Comparison of ENCODE assay signal across 1 cellular context in genomic region chr6:28161410-28162079, GRCh38.
TF ChIP-seq lines count a peak whose summit lies in the region.

No MANE protein-coding gene starts in this region.

TF ChIP-seq in HEK293, 187 proteins besides CTCF, POLR2A, EP300 and RAD21 (continued from another document and continues in another):
- TF ChIP-seq PRDM6 (tag by site-specific recombination; IDR thresholded peaks at IDR 0.05), result no peak
- TF ChIP-seq ZNF792 (tag by site-specific recombination; IDR thresholded peaks at IDR 0.05), result no peak
- TF ChIP-seq SETDB1 (IDR thresholded peaks at IDR 0.05; ENCODE audit: insufficient read length, low read length), result peak; percentile 21
- TF ChIP-seq ZNF624 (tag by site-specific recombination; IDR thresholded peaks at IDR 0.05), result no peak
- TF ChIP-seq ZNF274 (IDR thresholded peaks at IDR 0.05; ENCODE audit: low read length), result no peak
- no peak for TF ChIP-seq ZNF274 (tag by site-specific recombination; IDR thresholded peaks at IDR 0.05; ENCODE audit: borderline replicate concordance)
- no peak for TF ChIP-seq ZNF596 (tag by site-specific recombination; IDR thresholded peaks at IDR 0.05)
- peak; percentile 42; the same call in 1 of the 2 replicates for TF ChIP-seq ZNF629 (tag by site-specific recombination; IDR thresholded peaks at IDR 0.05)
- TF ChIP-seq ZNF658 (tag by site-specific recombination; IDR thresholded peaks at IDR 0.05), result no peak
- TF ChIP-seq KLF1 (tag by site-specific recombination; IDR thresholded peaks at IDR 0.05), result peak; percentile 63; the same call in 1 of the 2 replicates
- TF ChIP-seq ZNF221 (tag by site-specific recombination; IDR thresholded peaks at IDR 0.05; ENCODE audit: borderline replicate concordance), result no peak
- no peak for TF ChIP-seq OSR2 (tag by site-specific recombination; IDR thresholded peaks at IDR 0.05)
- TF ChIP-seq ZNF146 (tag by site-specific recombination; IDR thresholded peaks at IDR 0.05), result no peak
- no peak for TF ChIP-seq ZNF138 (tag by site-specific recombination; IDR thresholded peaks at IDR 0.05; ENCODE audit: borderline replicate concordance)
- no peak for TF ChIP-seq ZNF114 (tag by site-specific recombination; IDR thresholded peaks at IDR 0.05)
- TF ChIP-seq ZFP41 (tag by site-specific recombination; IDR thresholded peaks at IDR 0.05; ENCODE audit: borderline replicate concordance), result no peak
- TF ChIP-seq ZNF571 (tag by site-specific recombination; IDR thresholded peaks at IDR 0.05), result no peak
- no peak for TF ChIP-seq BCL6B (tag by site-specific recombination; IDR thresholded peaks at IDR 0.05)
- TF ChIP-seq ZNF560 (tag by site-specific recombination; IDR thresholded peaks at IDR 0.05; ENCODE audit: borderline replicate concordance), result no peak
- TF ChIP-seq ZNF670 (tag by site-specific recombination; IDR thresholded peaks at IDR 0.05; ENCODE audit: low read depth), result no peak
- TF ChIP-seq, protein P1, sequence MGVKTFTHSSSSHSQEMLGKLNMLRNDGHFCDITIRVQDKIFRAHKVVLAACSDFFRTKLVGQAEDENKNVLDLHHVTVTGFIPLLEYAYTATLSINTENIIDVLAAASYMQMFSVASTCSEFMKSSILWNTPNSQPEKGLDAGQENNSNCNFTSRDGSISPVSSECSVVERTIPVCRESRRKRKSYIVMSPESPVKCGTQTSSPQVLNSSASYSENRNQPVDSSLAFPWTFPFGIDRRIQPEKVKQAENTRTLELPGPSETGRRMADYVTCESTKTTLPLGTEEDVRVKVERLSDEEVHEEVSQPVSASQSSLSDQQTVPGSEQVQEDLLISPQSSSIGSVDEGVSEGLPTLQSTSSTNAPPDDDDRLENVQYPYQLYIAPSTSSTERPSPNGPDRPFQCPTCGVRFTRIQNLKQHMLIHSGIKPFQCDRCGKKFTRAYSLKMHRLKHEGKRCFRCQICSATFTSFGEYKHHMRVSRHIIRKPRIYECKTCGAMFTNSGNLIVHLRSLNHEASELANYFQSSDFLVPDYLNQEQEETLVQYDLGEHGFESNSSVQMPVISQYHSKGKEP (tag by site-specific recombination; IDR thresholded peaks at IDR 0.05), result no peak
- no peak for TF ChIP-seq ZNF133 (tag by site-specific recombination; IDR thresholded peaks at IDR 0.05)
- TF ChIP-seq MZF1 (tag by site-specific recombination; IDR thresholded peaks at IDR 0.05; ENCODE audit: borderline replicate concordance), result no peak
- no peak for TF ChIP-seq ZNF416 (tag by site-specific recombination; IDR thresholded peaks at IDR 0.05)
- TF ChIP-seq ZNF660 (tag by site-specific recombination; IDR thresholded peaks at IDR 0.05), result peak; percentile 54; the same call in 1 of the 2 replicates
- no peak for TF ChIP-seq ZNF423 (tag by site-specific recombination; IDR thresholded peaks at IDR 0.05)
- no peak for TF ChIP-seq ZNF404 (tag by site-specific recombination; IDR thresholded peaks at IDR 0.05)
- TF ChIP-seq, protein P2, sequence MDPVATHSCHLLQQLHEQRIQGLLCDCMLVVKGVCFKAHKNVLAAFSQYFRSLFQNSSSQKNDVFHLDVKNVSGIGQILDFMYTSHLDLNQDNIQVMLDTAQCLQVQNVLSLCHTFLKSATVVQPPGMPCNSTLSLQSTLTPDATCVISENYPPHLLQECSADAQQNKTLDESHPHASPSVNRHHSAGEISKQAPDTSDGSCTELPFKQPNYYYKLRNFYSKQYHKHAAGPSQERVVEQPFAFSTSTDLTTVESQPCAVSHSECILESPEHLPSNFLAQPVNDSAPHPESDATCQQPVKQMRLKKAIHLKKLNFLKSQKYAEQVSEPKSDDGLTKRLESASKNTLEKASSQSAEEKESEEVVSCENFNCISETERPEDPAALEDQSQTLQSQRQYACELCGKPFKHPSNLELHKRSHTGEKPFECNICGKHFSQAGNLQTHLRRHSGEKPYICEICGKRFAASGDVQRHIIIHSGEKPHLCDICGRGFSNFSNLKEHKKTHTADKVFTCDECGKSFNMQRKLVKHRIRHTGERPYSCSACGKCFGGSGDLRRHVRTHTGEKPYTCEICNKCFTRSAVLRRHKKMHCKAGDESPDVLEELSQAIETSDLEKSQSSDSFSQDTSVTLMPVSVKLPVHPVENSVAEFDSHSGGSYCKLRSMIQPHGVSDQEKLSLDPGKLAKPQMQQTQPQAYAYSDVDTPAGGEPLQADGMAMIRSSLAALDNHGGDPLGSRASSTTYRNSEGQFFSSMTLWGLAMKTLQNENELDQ (tag by site-specific recombination; IDR thresholded peaks at IDR 0.05; ENCODE audit: low read depth), result no peak
- TF ChIP-seq, protein P3, sequence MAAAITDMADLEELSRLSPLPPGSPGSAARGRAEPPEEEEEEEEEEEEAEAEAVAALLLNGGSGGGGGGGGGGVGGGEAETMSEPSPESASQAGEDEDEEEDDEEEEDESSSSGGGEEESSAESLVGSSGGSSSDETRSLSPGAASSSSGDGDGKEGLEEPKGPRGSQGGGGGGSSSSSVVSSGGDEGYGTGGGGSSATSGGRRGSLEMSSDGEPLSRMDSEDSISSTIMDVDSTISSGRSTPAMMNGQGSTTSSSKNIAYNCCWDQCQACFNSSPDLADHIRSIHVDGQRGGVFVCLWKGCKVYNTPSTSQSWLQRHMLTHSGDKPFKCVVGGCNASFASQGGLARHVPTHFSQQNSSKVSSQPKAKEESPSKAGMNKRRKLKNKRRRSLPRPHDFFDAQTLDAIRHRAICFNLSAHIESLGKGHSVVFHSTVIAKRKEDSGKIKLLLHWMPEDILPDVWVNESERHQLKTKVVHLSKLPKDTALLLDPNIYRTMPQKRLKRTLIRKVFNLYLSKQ (tag by site-specific recombination; IDR thresholded peaks at IDR 0.05; ENCODE audit: borderline replicate concordance), result no peak
- TF ChIP-seq PRDM10 (tag by site-specific recombination; IDR thresholded peaks at IDR 0.05), result 0 out of 2 replicates have a peak, but pooled peaks have one; percentile 17
- TF ChIP-seq, protein P4, sequence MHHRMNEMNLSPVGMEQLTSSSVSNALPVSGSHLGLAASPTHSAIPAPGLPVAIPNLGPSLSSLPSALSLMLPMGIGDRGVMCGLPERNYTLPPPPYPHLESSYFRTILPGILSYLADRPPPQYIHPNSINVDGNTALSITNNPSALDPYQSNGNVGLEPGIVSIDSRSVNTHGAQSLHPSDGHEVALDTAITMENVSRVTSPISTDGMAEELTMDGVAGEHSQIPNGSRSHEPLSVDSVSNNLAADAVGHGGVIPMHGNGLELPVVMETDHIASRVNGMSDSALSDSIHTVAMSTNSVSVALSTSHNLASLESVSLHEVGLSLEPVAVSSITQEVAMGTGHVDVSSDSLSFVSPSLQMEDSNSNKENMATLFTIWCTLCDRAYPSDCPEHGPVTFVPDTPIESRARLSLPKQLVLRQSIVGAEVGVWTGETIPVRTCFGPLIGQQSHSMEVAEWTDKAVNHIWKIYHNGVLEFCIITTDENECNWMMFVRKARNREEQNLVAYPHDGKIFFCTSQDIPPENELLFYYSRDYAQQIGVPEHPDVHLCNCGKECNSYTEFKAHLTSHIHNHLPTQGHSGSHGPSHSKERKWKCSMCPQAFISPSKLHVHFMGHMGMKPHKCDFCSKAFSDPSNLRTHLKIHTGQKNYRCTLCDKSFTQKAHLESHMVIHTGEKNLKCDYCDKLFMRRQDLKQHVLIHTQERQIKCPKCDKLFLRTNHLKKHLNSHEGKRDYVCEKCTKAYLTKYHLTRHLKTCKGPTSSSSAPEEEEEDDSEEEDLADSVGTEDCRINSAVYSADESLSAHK (tag by site-specific recombination; IDR thresholded peaks at IDR 0.05), result no peak
- TF ChIP-seq, protein P5, sequence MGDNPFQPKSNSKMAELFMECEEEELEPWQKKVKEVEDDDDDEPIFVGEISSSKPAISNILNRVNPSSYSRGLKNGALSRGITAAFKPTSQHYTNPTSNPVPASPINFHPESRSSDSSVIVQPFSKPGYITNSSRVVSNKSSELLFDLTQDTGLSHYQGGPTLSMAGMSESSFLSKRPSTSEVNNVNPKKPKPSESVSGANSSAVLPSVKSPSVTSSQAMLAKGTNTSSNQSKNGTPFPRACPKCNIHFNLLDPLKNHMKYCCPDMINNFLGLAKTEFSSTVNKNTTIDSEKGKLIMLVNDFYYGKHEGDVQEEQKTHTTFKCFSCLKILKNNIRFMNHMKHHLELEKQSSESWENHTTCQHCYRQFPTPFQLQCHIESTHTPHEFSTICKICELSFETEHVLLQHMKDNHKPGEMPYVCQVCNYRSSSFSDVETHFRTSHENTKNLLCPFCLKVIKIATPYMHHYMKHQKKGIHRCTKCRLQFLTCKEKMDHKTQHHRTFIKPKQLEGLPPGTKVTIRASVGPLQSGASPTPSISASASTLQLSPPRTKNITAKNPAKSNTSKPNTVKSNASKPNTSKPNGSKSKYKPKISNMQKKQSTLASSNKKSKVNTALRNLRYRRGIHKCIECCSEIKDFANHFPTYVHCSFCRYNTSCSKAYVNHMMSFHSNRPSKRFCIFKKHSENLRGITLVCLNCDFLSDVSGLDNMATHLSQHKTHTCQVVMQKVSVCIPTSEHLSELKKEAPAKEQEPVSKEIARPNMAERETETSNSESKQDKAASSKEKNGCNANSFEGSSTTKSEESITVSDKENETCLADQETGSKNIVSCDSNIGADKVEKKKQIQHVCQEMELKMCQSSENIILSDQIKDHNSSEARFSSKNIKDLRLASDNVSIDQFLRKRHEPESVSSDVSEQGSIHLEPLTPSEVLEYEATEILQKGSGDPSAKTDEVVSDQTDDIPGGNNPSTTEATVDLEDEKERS (tag by site-specific recombination; IDR thresholded peaks at IDR 0.05), result no peak
- TF ChIP-seq ZNF837 (tag by site-specific recombination; IDR thresholded peaks at IDR 0.05), result no peak
- TF ChIP-seq ZSCAN16 (tag by site-specific recombination; IDR thresholded peaks at IDR 0.05), result no peak
- no peak for TF ChIP-seq ZIC2 (tag by site-specific recombination; IDR thresholded peaks at IDR 0.05)
- TF ChIP-seq, protein P6, sequence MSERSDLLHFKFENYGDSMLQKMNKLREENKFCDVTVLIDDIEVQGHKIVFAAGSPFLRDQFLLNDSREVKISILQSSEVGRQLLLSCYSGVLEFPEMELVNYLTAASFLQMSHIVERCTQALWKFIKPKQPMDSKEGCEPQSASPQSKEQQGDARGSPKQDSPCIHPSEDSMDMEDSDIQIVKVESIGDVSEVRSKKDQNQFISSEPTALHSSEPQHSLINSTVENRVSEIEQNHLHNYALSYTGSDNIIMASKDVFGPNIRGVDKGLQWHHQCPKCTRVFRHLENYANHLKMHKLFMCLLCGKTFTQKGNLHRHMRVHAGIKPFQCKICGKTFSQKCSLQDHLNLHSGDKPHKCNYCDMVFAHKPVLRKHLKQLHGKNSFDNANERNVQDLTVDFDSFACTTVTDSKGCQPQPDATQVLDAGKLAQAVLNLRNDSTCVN (tag by site-specific recombination; optimal IDR thresholded peaks at IDR 0.05), result no peak
- TF ChIP-seq ZNF843 (tag by site-specific recombination; IDR thresholded peaks at IDR 0.05), result no peak; the same call in 1 of the 2 replicates
- no peak for TF ChIP-seq ZNF664 (tag by site-specific recombination; IDR thresholded peaks at IDR 0.05)
- no peak for TF ChIP-seq ZNF26 (tag by site-specific recombination; IDR thresholded peaks at IDR 0.05)
